In genomic region chr17:63988741-63989621, GRCh38 we compare ENCODE assay signal across 1 cellular context.
TF ChIP-seq lines count a peak whose summit lies in the region.

No MANE protein-coding gene starts in this region.

TF ChIP-seq in H1, 55 proteins besides CTCF, POLR2A, EP300 and RAD21:
- TF ChIP-seq NANOG (IDR thresholded peaks at IDR 0.05; ENCODE audit: insufficient read depth, low read depth, low read length, poor library complexity, severe bottlenecking) (no peak), TBP (IDR thresholded peaks at IDR 0.05; ENCODE audit: low read depth, low read length) (peak; percentile 24; the same call in 1 of the 2 replicates)
TF ChIP-seq in H1: peak in this region for 1.
